23 cellular contexts compared by ENCODE assay signal in the genomic region with DNA sequence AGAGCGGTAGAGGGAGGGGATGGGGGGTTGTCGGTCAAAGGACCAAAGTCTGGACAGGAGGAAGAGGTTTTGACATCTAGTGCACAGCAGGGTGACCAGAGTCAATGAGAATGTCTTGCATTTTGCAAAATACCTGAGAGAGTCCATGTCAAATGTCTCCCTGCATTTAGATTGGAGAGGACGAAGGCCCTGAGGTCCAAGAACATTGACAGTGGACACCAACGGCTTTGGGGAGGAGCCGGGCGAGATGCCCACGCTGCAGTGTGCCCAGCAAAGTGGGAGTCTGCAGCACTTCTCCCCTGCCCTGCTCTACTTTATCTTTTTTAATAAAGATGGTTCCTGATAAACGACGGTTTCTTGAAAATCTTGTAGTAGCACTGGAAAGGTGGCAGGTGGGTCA.
"Had no signal": no experiment of that assay in that cellular context is flagged by ENCODE, and none has a peak within 500 bp of the region (broad histone marks: within the 10 kb centered on the region; RNA-seq: fewer than 3 reads in every experiment).

No MANE protein-coding gene starts in this region.

- H3K36me3 ChIP-seq: neutrophil, prostate gland, right atrium auricular region, thyroid gland had no signal

- H3K27me3 ChIP-seq: right atrium auricular region, thyroid gland had no signal

- H3K27ac ChIP-seq: neutrophil, prostate gland, right atrium auricular region, thyroid gland had no signal

- H3K4me1 ChIP-seq: prostate gland, right atrium auricular region, thyroid gland had no signal

- DNase-seq: dermis blood vessel endothelial cell; effector memory CD8-positive, alpha-beta T cell; hypothalamus; immature natural killer cell; mucosa of descending colon; naive B cell; stimulated activated CD4-positive, alpha-beta T cell treated with anti-CD3 and anti-CD28 coated beads, Interleukin-12 subunit alpha, Interleukin-12 subunit beta, amount 100 ng/mL, for 4 hours; stimulated activated CD4-positive, alpha-beta T cell treated with anti-CD3 and anti-CD28 coated beads, Interleukin-1b, Interleukin-23, amount 100 ng/mL, for 48 hours; stimulated activated CD4-positive, alpha-beta T cell treated with anti-CD3 and anti-CD28 coated beads, Interleukin-4, amount 100 ng/mL, for 1 hour; stimulated activated naive CD4-positive, alpha-beta T cell; stimulated activated naive CD8-positive, alpha-beta T cell treated with anti-CD3 and anti-CD28 coated beads, Interleukin-15, amount 100 ng/mL, for 72 hours; thyroid gland; trophoblast cell had no signal

- ATAC-seq: effector memory CD8-positive, alpha-beta T cell; mucosa of descending colon; natural killer cell treated with Interleukin-12 subunit alpha and Interleukin-12 subunit beta and Interleukin-15 and Interleukin-18, amount 100 ng/mL, for 72 hours; sciatic nerve; stimulated activated naive CD8-positive, alpha-beta T cell treated with anti-CD3 and anti-CD28 coated beads, Interleukin-15, amount 100 ng/mL, for 72 hours had no signal

- H3K4me3 ChIP-seq: lung, mucosa of descending colon, prostate gland, right atrium auricular region, smooth muscle cell, thyroid gland had no signal

- FAIRE-seq: colon, frontal cortex, keratinocyte had no signal

- H3K9me3 ChIP-seq: mucosa of descending colon, neutrophil, prostate gland, right atrium auricular region, thyroid gland had no signal

- H3K4me2 ChIP-seq: smooth muscle cell had no signal
